8 cellular contexts compared by ENCODE assay signal in genomic region chr5:176416123-176416924, GRCh38. TPM values are rescaled to one million over a fixed set of nuclear protein-coding genes. Genes with fewer than 3 reads are reported as not detected.
DNase-seq lines count a peak whose midpoint lies in the region; ATAC-seq, FAIRE-seq and TF ChIP-seq lines count a peak whose summit lies in the region.

Gene CLTB (minus strand): TSS chr5:176416539. CDS start chr5:176416363, 176 bp downstream.

- no peaks in the 10 kb centered on the region for H3K27me3 ChIP-seq in WERI-Rb-1 (ENCODE audit: insufficient read depth, low read depth, severe bottlenecking)
- no peaks in the 10 kb centered on the region for H3K27me3 ChIP-seq in breast epithelium
- peaks cover 30% of the 10 kb centered on the region for H3K27me3 ChIP-seq in iPS-20b (ENCODE audit: insufficient read depth, low read length)
- no peaks in the 10 kb centered on the region for H3K27me3 ChIP-seq in small intestine (ENCODE audit: control insufficient read depth in 2 of 2, insufficient read depth in 2 of 2, low read length in 2 of 2)

- peak; percentile 95 to 97 for ATAC-seq in A549
- peak; percentile 95 for ATAC-seq in GM18511 (IDR thresholded peaks at IDR 0.05; ENCODE audit: unreplicated experiment)
- peak; percentile 86 for ATAC-seq in HG03025 (IDR thresholded peaks at IDR 0.05; ENCODE audit: low FRiP score, unreplicated experiment)

- peak within 1 kb of the TSS; percentile 94 for H3K4me3 ChIP-seq in A549
- H3K4me3 ChIP-seq in WERI-Rb-1 (ENCODE audit: low read depth, low read length), result peak within 1 kb of the TSS; percentile 43
- peak within 1 kb of the TSS; percentile 79 to 94 (median 90) for H3K4me3 ChIP-seq in breast epithelium
- peak within 1 kb of the TSS; percentile 76 for H3K4me3 ChIP-seq in iPS-20b (ENCODE audit: low read length)
- H3K4me3 ChIP-seq in small intestine (ENCODE audit: low read depth in 1 of 2, low read length in 2 of 2), result peak within 1 kb of the TSS; percentile 76 to 91

- peak; percentile 79 to 97 for TF ChIP-seq RAD21 in A549 (conservative IDR thresholded peaks at IDR 0.05 in 1 of 2, IDR thresholded peaks at IDR 0.05 in 1 of 2)

- H3K9me3 ChIP-seq in A549 (peaks cover 4% of the 10 kb centered on the region; the same call in 1 of the 3 replicates), WERI-Rb-1 (ENCODE audit: severe bottlenecking) (peaks cover 3% of the 10 kb centered on the region), breast epithelium (no peaks in the 10 kb centered on the region), iPS-20b (ENCODE audit: insufficient read depth, low read depth, low read length) (peaks cover 13% of the 10 kb centered on the region), small intestine (ENCODE audit: control insufficient read depth, low read depth) (no peaks in the 10 kb centered on the region)

- TF ChIP-seq CTCF in A549 (IDR thresholded peaks at IDR 0.05), result peak; percentile 99
- TF ChIP-seq CTCF in WERI-Rb-1 (IDR thresholded peaks at IDR 0.05; ENCODE audit: low read depth, low read length), result peak; percentile 84
- TF ChIP-seq CTCF in breast epithelium (IDR thresholded peaks at IDR 0.05), result peak in 2 of 3 donors; percentile 34 to 88

- H3K4me1 ChIP-seq in A549, result peaks cover 15% of the 10 kb centered on the region
- peaks cover 0 to 11% of the 10 kb centered on the region in 2 donors for H3K4me1 ChIP-seq in breast epithelium
- no peaks in the 10 kb centered on the region for H3K4me1 ChIP-seq in iPS-20b (ENCODE audit: insufficient read depth, low read length)
- H3K4me1 ChIP-seq in small intestine (ENCODE audit: control insufficient read depth in 2 of 2, insufficient read depth in 1 of 2, low read depth in 1 of 2, low read length in 1 of 2), result peaks cover 4 to 8% of the 10 kb centered on the region in 2 donors

- no peak for FAIRE-seq in A549 (lab: Jason Lieb, UNC)
- no peak for FAIRE-seq in small intestine (lab: Jason Lieb, UNC)

- POLR2A ChIA-PET in A549 (lab: Yijun Ruan, JAX), result interaction anchor here (1.0 to 3.3 kb wide), 3 partner anchors 31 to 122 kb away, joined by 3 to 14 read pairs (median 7); partner anchors contain the start of genes FAF2 and RNF44

- CTCF ChIA-PET in A549 (lab: Yijun Ruan, JAX), result interaction anchor here (0.6 to 5.0 kb wide), 47 partner anchors 10 to 906 kb away, joined by 3 to 49 read pairs (median 4); partner anchors contain the start of genes CDHR2, FAF2, KIAA1191 and RNF44

- no peak for TF ChIP-seq EP300 in A549 (IDR thresholded peaks at IDR 0.05)

- H3K27ac ChIP-seq in A549 (peak within 1 kb of the TSS; percentile 80 to 91), WERI-Rb-1 (0 out of 2 replicates have a peak within 1 kb of the TSS, but pooled peaks have one; percentile 0), breast epithelium (peak within 1 kb of the TSS; percentile 96), iPS-20b (ENCODE audit: low read length) (no peak within 1 kb of the TSS), small intestine (ENCODE audit: low read depth in 1 of 2, low read length in 1 of 2) (peak within 1 kb of the TSS; percentile 92 to 93)

- H3K9ac ChIP-seq in iPS-20b (ENCODE audit: low read depth, low read length), result peak within 1 kb of the TSS; percentile 63; the same call in 1 of the 2 replicates

- DNase-seq in A549 (ENCODE audit: low read depth in 1 of 2, low spot score in 1 of 2) (peak; percentile 77 to 87), NCI-H2107 treated with DMSO at 0.1 percent for 48 hours (lab: John Stamatoyannopoulos, UW; ENCODE audit: unreplicated experiment) (peak; percentile 20), WERI-Rb-1 (peak; percentile 85), breast epithelium (ENCODE audit: low spot score in 2 of 2) (peak; percentile 85 to 88), small intestine (peak; percentile 91)

- 7% methylated on average over 24 of the region's 99 CpGs for WGBS in A549 (ENCODE audit: missing lambda C conversion rate)
- 1 to 3% (median 1%) methylated on average over 32 to 99 of the region's 99 CpGs for WGBS in small intestine, 3 donors

- H3K4me2 ChIP-seq in A549, result peak within 1 kb of the TSS; percentile 87

- no peaks in the 10 kb centered on the region for H3K36me3 ChIP-seq in WERI-Rb-1
- H3K36me3 ChIP-seq in breast epithelium, result no peaks in the 10 kb centered on the region
- H3K36me3 ChIP-seq in iPS-20b (ENCODE audit: insufficient read depth, low read depth, low read length), result no peaks in the 10 kb centered on the region
- H3K36me3 ChIP-seq in small intestine (ENCODE audit: control insufficient read depth in 2 of 2, insufficient read depth in 2 of 2, low read length in 2 of 2), result no peaks in the 10 kb centered on the region

- intact Hi-C loops in breast epithelium (cut with DNase I; ENCODE audit: low total_unique reads), result no loop called here

- TF ChIP-seq POLR2A in A549 (IDR thresholded peaks at IDR 0.05; ENCODE audit: low read length), result peak; percentile 48; the same call in 1 of the 2 replicates
- no peak for TF ChIP-seq POLR2A in breast epithelium (IDR thresholded peaks at IDR 0.05)

TF ChIP-seq in A549, 52 proteins besides CTCF, POLR2A, EP300 and RAD21 (continues in another document):
- TF ChIP-seq ATOH8 (CRISPR knock-in tag; IDR thresholded peaks at IDR 0.05; ENCODE audit: low read depth) (no peak), NPAS2 (CRISPR knock-in tag; IDR thresholded peaks at IDR 0.05; ENCODE audit: borderline replicate concordance) (no peak), HES2 (IDR thresholded peaks at IDR 0.05) (no peak), RARB (CRISPR knock-in tag; IDR thresholded peaks at IDR 0.05) (no peak), ELK1 (IDR thresholded peaks at IDR 0.05; ENCODE audit: low read depth, low read length) (no peak), JUN (IDR thresholded peaks at IDR 0.05) (peak in 1 of 2 experiments; percentile 64; a peak in 2 of 5 replicates), E2F6 (IDR thresholded peaks at IDR 0.05; ENCODE audit: borderline replicate concordance, low read depth) (peak; percentile 94), NR3C1 (IDR thresholded peaks at IDR 0.05) (no peak), ZFP36 (IDR thresholded peaks at IDR 0.05; ENCODE audit: borderline replicate concordance, partially characterized antibody) (no peak), SREBF2 (IDR thresholded peaks at IDR 0.05) (no peak), JUNB (IDR thresholded peaks at IDR 0.05) (no peak), NFE2L2 (conservative IDR thresholded peaks at IDR 0.05; ENCODE audit: low read length) (no peak), MAFK (IDR thresholded peaks at IDR 0.05; ENCODE audit: partially characterized antibody) (no peak), RFX5 (IDR thresholded peaks at IDR 0.05) (no peak), MAZ (IDR thresholded peaks at IDR 0.05; ENCODE audit: borderline replicate concordance, low read depth, low read length) (peak; percentile 69; the same call in 1 of the 2 replicates), MAX (IDR thresholded peaks at IDR 0.05) (peak; percentile 83), BCL3 (IDR thresholded peaks at IDR 0.05) (0 out of 3 replicates have a peak, but pooled peaks have one; percentile 30), TP53 (CRISPR knock-in tag; IDR thresholded peaks at IDR 0.05) (0 out of 2 replicates have a peak, but pooled peaks have one; percentile 77), ZC3H11A (IDR thresholded peaks at IDR 0.05) (no peak)

RNA-seq across cellular contexts. Expression of gene CLTB, which starts in this region (rescaled TPM):
- polyA plus RNA-seq in A549 (2011; rRNA removed) (30.9 and 47.4 TPM in 2 replicates), A549 (2017; fragmentation: RNase III; extraction: RNeasy Plus Mini Kit Qiagen cat#74134 plus additional on column Dnase treatment) (42.2 to 49.8 TPM (median 44.1 TPM) in 3 replicates), small intestine (100 to 1,000 TPM; 189 to 359 (median 337) TPM)
- polyA plus RNA-seq in A549 (2012; cell fraction: cytosol; rRNA removed), result 90.4 and 94.8 TPM in 2 replicates
- 70.3 and 77.1 TPM in 2 replicates for polyA plus RNA-seq in A549 (2012; cell fraction: nucleus; rRNA removed)
- 17.0 and 19.8 TPM in 2 replicates for polyA minus RNA-seq in A549 (2011; rRNA and poly(A)+ RNA removed)
- 100 to 1,000 TPM in 2 of 3 donors, 10 to 100 TPM in 1; 91.0 to 122 (median 121) TPM for total RNA-seq in breast epithelium

Comparison
In these comparisons a context has a peak if more than half of its experiments do, and no peak if none do; other contexts are left out.
1. DNase-seq: peak in every context shown above with its lines; median percentile 91 in small intestine; 86 in breast epithelium; 85 in WERI-Rb-1; 82 in A549; 20 in NCI-H2107 treated with DMSO at 0.1 percent for 48 hours.
2. H3K4me3 ChIP-seq: peak in every context shown above with its lines; median percentile 94 in A549; 90 in breast epithelium; 84 in small intestine; 76 in iPS-20b; 43 in WERI-Rb-1.